ENCODE assay signal across 8 cellular contexts in genomic region chr16:48156790-48157209, GRCh38. TPM values are rescaled to one million over a fixed set of nuclear protein-coding genes. Genes with fewer than 3 reads are reported as not detected.
DNase-seq lines count a peak whose midpoint lies in the region; ATAC-seq and TF ChIP-seq lines count a peak whose summit lies in the region.

No MANE protein-coding gene starts in this region.

- H3K4me3 ChIP-seq in HAP-1: no peak overlapping the region
- no peak overlapping the region for H3K4me3 ChIP-seq in kidney epithelial cell (ENCODE audit: low read depth, low read length)

- H3K27ac ChIP-seq in caudate nucleus (ENCODE audit: low read depth, low read length): no peak overlapping the region

- H3K4me1 ChIP-seq in HAP-1: peaks cover 2% of the 10 kb centered on the region; the same call in 1 of the 2 replicates

- H3K27me3 ChIP-seq in HAP-1 (ENCODE audit: low read depth) (no peaks in the 10 kb centered on the region), kidney epithelial cell (ENCODE audit: control insufficient read depth, insufficient read depth, low read length) (no peaks in the 10 kb centered on the region)

- DNase-seq in CMK (ENCODE audit: low read depth) (peak; percentile 32), HAP-1 (ENCODE audit: low spot score in 2 of 2) (peak; percentile 68 to 93), NCI-H226 (peak; percentile 43), caudate nucleus (lab: John Stamatoyannopoulos, UW) (peak in 59 of 61 donors; percentile 1 to 86 (median 63)), kidney epithelial cell (ENCODE audit: low read depth) (peak; percentile 16)
- DNase-seq in activated CD4-positive, alpha-beta T cell treated with anti-CD3 and anti-CD28 coated beads for 1 hour: peak; percentile 60
- peak; percentile 54 to 87 for DNase-seq in stimulated activated CD4-positive, alpha-beta T cell treated with anti-CD3 and anti-CD28 coated beads, Interleukin-1b, Interleukin-23, amount 100 ng/mL, for 1 hour (ENCODE audit: low read depth in 2 of 2)

- ATAC-seq in GM18858 (IDR thresholded peaks at IDR 0.05; ENCODE audit: unreplicated experiment): no peak

- H3K36me3 ChIP-seq in HAP-1 (replicated peaks) (no peaks in the 10 kb centered on the region), kidney epithelial cell (ENCODE audit: control insufficient read depth, insufficient read depth, low read length) (no peaks in the 10 kb centered on the region)

- peak; percentile 97 for TF ChIP-seq CTCF in kidney epithelial cell (IDR thresholded peaks at IDR 0.05; ENCODE audit: insufficient read depth, low read length, poor library complexity, severe bottlenecking)

- H3K9me3 ChIP-seq in HAP-1: no peaks in the 10 kb centered on the region

- in situ Hi-C loops in HAP-1 (cut with MboI; ENCODE audit: low sequenced_read_pairs): no loop called here

RNA-seq across cellular contexts. Expression of gene ABCC12, which starts 1.0 kb away (rescaled TPM):
- not detected in 2 replicates for total RNA-seq in kidney epithelial cell

Comparison
In these comparisons a context has a peak if more than half of its experiments do, and no peak if none do; other contexts are left out.
1. DNase-seq: peak in every context shown above with its lines; median percentile 80 in HAP-1; 70 in stimulated activated CD4-positive, alpha-beta T cell treated with anti-CD3 and anti-CD28 coated beads, Interleukin-1b, Interleukin-23, amount 100 ng/mL, for 1 hour; 63 in caudate nucleus; 60 in activated CD4-positive, alpha-beta T cell treated with anti-CD3 and anti-CD28 coated beads for 1 hour; 43 in NCI-H226; 32 in CMK; 16 in kidney epithelial cell.